11 cellular contexts compared by ENCODE assay signal in the genomic region with DNA sequence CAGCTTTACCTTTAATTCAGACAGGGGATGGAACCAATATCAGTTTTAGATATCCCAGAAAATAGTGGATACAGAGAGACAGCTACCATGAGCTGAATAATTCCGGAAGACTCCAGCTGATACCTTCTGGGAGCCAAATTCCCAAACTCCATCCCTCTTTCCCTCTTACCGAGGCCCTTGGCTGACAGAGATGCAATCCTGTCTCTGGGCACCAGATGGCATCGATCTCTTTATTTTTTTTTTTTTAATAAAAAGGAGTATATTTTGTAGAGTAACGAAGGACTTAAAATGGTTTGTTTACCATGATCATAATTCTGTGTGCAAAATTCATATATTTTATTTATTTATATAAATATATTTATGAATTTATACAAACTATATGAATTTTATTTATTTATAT. TPM values are rescaled to one million over a fixed set of nuclear protein-coding genes. Genes with fewer than 3 reads are reported as not detected.
DNase-seq lines count a peak whose midpoint lies in the region; ATAC-seq, FAIRE-seq and TF ChIP-seq lines count a peak whose summit lies in the region.
"Had no signal": no experiment of that assay in that cellular context is flagged by ENCODE, and none has a peak within 500 bp of the region (broad histone marks: within the 10 kb centered on the region; RNA-seq: fewer than 3 reads in every experiment).

No MANE protein-coding gene starts in this region.

- H3K9me3 ChIP-seq in K562 (replicated peaks; ENCODE audit: control insufficient read depth, insufficient read depth, low read depth, low read length) = no peaks in the 10 kb centered on the region
- no peaks in the 10 kb centered on the region for H3K9me3 ChIP-seq in liver (ENCODE audit: control insufficient read depth in 4 of 4, low read length in 3 of 4)

- H3K4me1 Mint-ChIP-seq in activated CD4-positive, alpha-beta T cell treated with anti-CD3 and anti-CD28 coated beads for 36 hours = no peaks in the 10 kb centered on the region

- CTCF ChIA-PET in K562 (lab: Yijun Ruan, JAX; ENCODE audit: low intra/inter-chr PET ratio) = no interaction called here
- CTCF ChIA-PET in activated CD4-positive, alpha-beta T cell treated with anti-CD3 and anti-CD28 coated beads for 36 hours (lab: Charles Lee) = no interaction called here

- H3K27ac ChIP-seq in K562 (ENCODE audit: extremely low read depth, low read depth, low read length) (no peak overlapping the region), liver (ENCODE audit: low read depth in 1 of 2, low read length in 2 of 2) (no peak overlapping the region), coronary artery (no peak overlapping the region)

- WGBS in K562 (ENCODE audit: insufficient coverage, low coverage, missing lambda C conversion rate) = 29% methylated on average over 3 of the region's 4 CpGs
- WGBS in liver = 30% methylated on average over 4 of the region's 4 CpGs

- no peak for FAIRE-seq in K562 (lab: Jason Lieb, UNC)

- DNase-seq in D341Med (ENCODE audit: low spot score) (peak; percentile 49), HT1080 (ENCODE audit: low read depth) (peak; percentile 1), K562 (ENCODE audit: extremely low read depth in 1 of 4, low spot score in 3 of 4) (peak in 3 of 4 experiments; percentile 5 to 23 (median 19)), coronary artery (ENCODE audit: low spot score) (no peak)
- no peak for DNase-seq in activated CD4-positive, alpha-beta T cell treated with anti-CD3 and anti-CD28 coated beads for 36 hours
- DNase-seq: activated naive CD4-positive, alpha-beta T cell treated with Interleukin-2 at 50 U/mL for 16 hours; SHP77; stimulated activated CD4-positive, alpha-beta T cell treated with anti-CD3 and anti-CD28 coated beads, Interleukin-4, amount 100 ng/mL, for 1 hour had no signal

- TF ChIP-seq POLR2A in K562 (conservative IDR thresholded peaks at IDR 0.05) = no peak

- no peak for TF ChIP-seq EP300 in K562 (IDR thresholded peaks at IDR 0.05; ENCODE audit: low read length)

- no TSS peak for BruUV-seq in K562 (replicated peaks; lab: Mats Ljungman, UMichigan)

- intact Hi-C loops in K562 (cut with micrococcal nuclease) = no loop called here
- intact Hi-C loops in activated CD4-positive, alpha-beta T cell treated with anti-CD3 and anti-CD28 coated beads for 36 hours (cut with DNase I, micrococcal nuclease) = no loop called here

- TF ChIP-seq CTCF in K562 (IDR thresholded peaks at IDR 0.05 in 2 of 3, conservative IDR thresholded peaks at IDR 0.05 in 1 of 3; ENCODE audit: insufficient read depth in 2 of 3, low read depth in 1 of 3, low read length in 3 of 3) (peak in 2 of 3 experiments; percentile 10 to 11; a peak in 1 of 6 replicates), liver (IDR thresholded peaks at IDR 0.05; ENCODE audit: low read depth, low read length, missing input control) (peak; percentile 35), coronary artery (IDR thresholded peaks at IDR 0.05) (no peak)

- H3K4me3 Mint-ChIP-seq in activated CD4-positive, alpha-beta T cell treated with anti-CD3 and anti-CD28 coated beads for 36 hours = no peak overlapping the region

- H3K27ac Mint-ChIP-seq in activated CD4-positive, alpha-beta T cell treated with anti-CD3 and anti-CD28 coated beads for 36 hours = no peak overlapping the region

- no peaks in the 10 kb centered on the region for H3K27me3 ChIP-seq in K562 (ENCODE audit: control insufficient read depth in 2 of 2, insufficient read depth in 2 of 2, low read length in 2 of 2)
- H3K27me3 ChIP-seq in liver (ENCODE audit: control insufficient read depth in 4 of 4, insufficient read depth in 4 of 4, low read length in 3 of 4) = no peaks in the 10 kb centered on the region

- H3K9me3 Mint-ChIP-seq in activated CD4-positive, alpha-beta T cell treated with anti-CD3 and anti-CD28 coated beads for 36 hours (ENCODE audit: low read depth) = no peaks in the 10 kb centered on the region

- H3K36me3 ChIP-seq in K562 (ENCODE audit: control insufficient read depth, insufficient read depth, low read length) = no peaks in the 10 kb centered on the region
- no peaks in the 10 kb centered on the region for H3K36me3 ChIP-seq in liver (ENCODE audit: control insufficient read depth in 4 of 4, insufficient read depth in 3 of 4, low read depth in 1 of 4, low read length in 3 of 4)

- POLR2A ChIA-PET in K562 (lab: Yijun Ruan, JAX) = no interaction called here
- POLR2A ChIA-PET in activated CD4-positive, alpha-beta T cell treated with anti-CD3 and anti-CD28 coated beads for 36 hours (lab: Charles Lee) = no interaction called here

- ATAC-seq in K562 (no peak), HG03280 (IDR thresholded peaks at IDR 0.05; ENCODE audit: unreplicated experiment) (no peak), HG02884 (IDR thresholded peaks at IDR 0.05; ENCODE audit: unreplicated experiment) (no peak)
- ATAC-seq in activated CD4-positive, alpha-beta T cell treated with anti-CD3 and anti-CD28 coated beads for 36 hours = no peak

- H3K79me2 ChIP-seq in K562 (ENCODE audit: control insufficient read depth, insufficient read depth, low read length) = no peaks in the 10 kb centered on the region

- in situ Hi-C loops in K562 (cut with MboI) = no loop called here

- H3K36me3 Mint-ChIP-seq in activated CD4-positive, alpha-beta T cell treated with anti-CD3 and anti-CD28 coated beads for 36 hours (ENCODE audit: low read depth) = no peaks in the 10 kb centered on the region

- H3K4me2 ChIP-seq in K562 (ENCODE audit: insufficient read depth, low read length) = no peak overlapping the region

- no peak for TF ChIP-seq RAD21 in K562 (CRISPR knock-in tag; conservative IDR thresholded peaks at IDR 0.05 in 1 of 2, IDR thresholded peaks at IDR 0.05 in 1 of 2)
- TF ChIP-seq RAD21 in liver (IDR thresholded peaks at IDR 0.05) = peak; percentile 12 to 48

- no peak overlapping the region for H2AFZ ChIP-seq in K562 (ENCODE audit: low read depth, low read length)

- H3K9ac ChIP-seq in K562 (ENCODE audit: insufficient read depth in 1 of 2, low read depth in 2 of 2, low read length in 2 of 2) (no peak overlapping the region), liver (ENCODE audit: low read depth in 1 of 2, low read length in 2 of 2) (no peak overlapping the region)

- no peaks in the 10 kb centered on the region for H4K20me1 ChIP-seq in K562 (replicated peaks; ENCODE audit: control insufficient read depth, insufficient read depth, low read length)

- H3K4me1 ChIP-seq in K562 (replicated peaks in 1 of 2; ENCODE audit: control insufficient read depth in 2 of 2, insufficient read depth in 2 of 2, low read length in 2 of 2) = no peaks in the 10 kb centered on the region
- peaks cover 0 to 2% (median 0%) of the 10 kb centered on the region in 4 donors for H3K4me1 ChIP-seq in liver (ENCODE audit: control insufficient read depth in 4 of 4, insufficient read depth in 4 of 4, low read length in 3 of 4)

- no peaks in the 10 kb centered on the region for H3K27me3 Mint-ChIP-seq in activated CD4-positive, alpha-beta T cell treated with anti-CD3 and anti-CD28 coated beads for 36 hours

- H3K4me3 ChIP-seq in K562 = no peak overlapping the region
- H3K4me3 ChIP-seq in liver (ENCODE audit: low read depth in 1 of 3, low read length in 3 of 3) = no peak overlapping the region
- H3K4me3 ChIP-seq in coronary artery = no peak overlapping the region

- H3K9me1 ChIP-seq in K562 (ENCODE audit: control insufficient read depth, insufficient read depth, low read length) = no peaks in the 10 kb centered on the region

TF ChIP-seq in K562, 482 proteins besides CTCF, POLR2A, EP300 and RAD21:
- no peak for TF ChIP-seq ZNF232 (CRISPR knock-in tag; IDR thresholded peaks at IDR 0.05)
- TF ChIP-seq PHF21A (IDR thresholded peaks at IDR 0.05; ENCODE audit: borderline replicate concordance, low read depth) = no peak

TF ChIP-seq in liver, 16 proteins besides CTCF, POLR2A, EP300 and RAD21 (continues in another document):
- TF ChIP-seq FOXA1 (IDR thresholded peaks at IDR 0.05) (no peak), GABPA (IDR thresholded peaks at IDR 0.05 in 1 of 2, conservative IDR thresholded peaks at IDR 0.05 in 1 of 2) (no peak), FOXA2 (IDR thresholded peaks at IDR 0.05) (no peak), TAF1 (conservative IDR thresholded peaks at IDR 0.05) (no peak), YY1 (IDR thresholded peaks at IDR 0.05) (no peak), EGR1 (IDR thresholded peaks at IDR 0.05; ENCODE audit: low read depth in 2 of 2) (no peak), ATF3 (IDR thresholded peaks at IDR 0.05) (no peak)

RNA-seq across cellular contexts. Expression of gene RAB40A, which starts 31.0 kb away (rescaled TPM):
- not detected in 2 replicates for total RNA-seq in HT1080 (2014; rRNA removed; shearing (Covaris generic))
- not detected in 2 replicates for polyA plus RNA-seq in HT1080 (2015; cell fraction: cytosol; rRNA removed)
- polyA plus RNA-seq in HT1080 (2015; cell fraction: nucleus; rRNA removed) = 0.05 and 0.10 TPM in 2 replicates
- total RNA-seq in K562 (2011; cell fraction: chromatin; rRNA removed; ENCODE audit: low replicate concordance) = 0.09 and 0.83 TPM in 2 replicates
- total RNA-seq in K562 (2011; cell fraction: nucleolus; rRNA removed) = not detected in 2 replicates
- 0.37 and 0.92 TPM in 2 replicates for total RNA-seq in K562 (2011; cell fraction: nucleoplasm; rRNA removed)
- total RNA-seq in K562 (2014; rRNA removed) (0.08 TPM in 1 of 2 replicates, not detected in the other), K562 (2014; rRNA removed; fragmentation: Illumina TruSeq; extraction: Trizol) (0.06 and 0.07 TPM in 2 replicates), K562 (2015; rRNA removed; fragmentation: Illumina TruSeq; extraction: Trizol) (0.14 TPM in 1 of 2 replicates, not detected in the other), K562 (2021) (not detected in 2 replicates), liver (under 1 TPM; 0.09 to 0.33 TPM)
- polyA plus RNA-seq in K562 (2011; rRNA removed) (0.04 and 0.08 TPM in 2 replicates), K562 (2014; fragmentation: Illumina TruSeq; extraction: Trizol) (not detected in 2 replicates), K562 (2014; fragmentation: Nextera tagmentation; extraction: Ambion mirVana) (under 1 TPM; 0.11 to 0.15 TPM), K562 (2014; rRNA removed) (0.09 and 0.18 TPM in 2 replicates), liver (under 1 TPM; 0.03 to 0.06 TPM)
- 0.07 TPM in 1 of 2 replicates, not detected in the other for polyA plus RNA-seq in K562 (2011; cell fraction: cytosol; rRNA removed)
- 0.15 and 0.54 TPM in 2 replicates for polyA plus RNA-seq in K562 (2011; cell fraction: nucleus; rRNA removed)
- 0.43 and 1.1 TPM in 2 replicates for polyA plus RNA-seq in K562 (2012)
- not detected in 2 replicates for polyA minus RNA-seq in K562 (2011; rRNA and poly(A)+ RNA removed)
- not detected in 2 replicates for polyA minus RNA-seq in K562 (2011; cell fraction: cytosol; rRNA and poly(A)+ RNA removed)
- 0.11 and 0.27 TPM in 2 replicates for polyA minus RNA-seq in K562 (2011; cell fraction: nucleus; rRNA and poly(A)+ RNA removed)
- total RNA-seq in activated CD4-positive, alpha-beta T cell treated with anti-CD3 and anti-CD28 coated beads for 36 hours = under 1 TPM; 0.12 to 0.18 TPM

Comparison
In these comparisons a context has a peak if more than half of its experiments do, and no peak if none do; other contexts are left out.
1. DNase-seq: peak in D341Med (single experiment), HT1080 (single experiment) and K562 (3 of 4); none in activated CD4-positive, alpha-beta T cell treated with anti-CD3 and anti-CD28 coated beads for 36 hours (single experiment) and coronary artery (single experiment).